In genomic region chr6:99219788-99220187, GRCh38 we compare ENCODE assay signal across 9 cellular contexts.
DNase-seq lines count a peak whose midpoint lies in the region; ATAC-seq, FAIRE-seq and TF ChIP-seq lines count a peak whose summit lies in the region.
"Had no signal": no experiment of that assay in that cellular context is flagged by ENCODE, and none has a peak within 500 bp of the region (broad histone marks: within the 10 kb centered on the region; RNA-seq: fewer than 3 reads in every experiment).

No MANE protein-coding gene starts in this region.

- no peak overlapping the region for H3K23ac ChIP-seq in mesenchymal stem cell (ENCODE audit: low read length in 2 of 2)

- no peak overlapping the region for H2BK15ac ChIP-seq in mesenchymal stem cell (ENCODE audit: low read depth, poor library complexity, severe bottlenecking)

- peaks cover 6 to 8% of the 10 kb centered on the region in 2 experiments for H3K27me3 ChIP-seq in mesenchymal stem cell (ENCODE audit: control insufficient read depth in 1 of 2, insufficient read depth in 1 of 2, low read length in 2 of 2)

- H2BK12ac ChIP-seq in mesenchymal stem cell (ENCODE audit: low read length in 2 of 2): no peak overlapping the region

- no peak overlapping the region for H4K8ac ChIP-seq in mesenchymal stem cell (ENCODE audit: low read length)

- peak; percentile 80 for ATAC-seq in GM21717 (IDR thresholded peaks at IDR 0.05; ENCODE audit: unreplicated experiment)

- WGBS in mesenchymal stem cell: 18% methylated on average over 4 of the region's 4 CpGs

- H3K4me2 ChIP-seq in mesenchymal stem cell (ENCODE audit: low read length, poor library complexity, severe bottlenecking): no peak overlapping the region

- H3K79me1 ChIP-seq in mesenchymal stem cell (replicated peaks; ENCODE audit: low read length, poor library complexity, severe bottlenecking): no peaks in the 10 kb centered on the region

- intact Hi-C loops in kidney (cut with DNase I): no loop called here

- H3K9me3 ChIP-seq in kidney (ENCODE audit: control insufficient read depth in 1 of 2, low read length in 2 of 2) (no peaks in the 10 kb centered on the region), mesenchymal stem cell (ENCODE audit: control insufficient read depth, low read length) (no peaks in the 10 kb centered on the region)

- H3K9ac ChIP-seq in kidney (ENCODE audit: low read length in 2 of 2) (no peak overlapping the region), mesenchymal stem cell (ENCODE audit: low read length) (no peak overlapping the region)

- H3K4ac ChIP-seq in mesenchymal stem cell (ENCODE audit: low read depth in 1 of 2, low read length in 2 of 2): no peak overlapping the region

- TF ChIP-seq POLR2A in GM12891 (IDR thresholded peaks at IDR 0.05; ENCODE audit: low read depth, low read length): no peak

- H3K4me1 ChIP-seq in kidney (ENCODE audit: control insufficient read depth in 1 of 2, insufficient read depth in 1 of 2, low read depth in 1 of 2, low read length in 2 of 2): no peaks in the 10 kb centered on the region
- H3K4me1 ChIP-seq in mesenchymal stem cell (ENCODE audit: control insufficient read depth, insufficient read depth, low read depth, low read length): no peaks in the 10 kb centered on the region

- no peak overlapping the region for H2BK120ac ChIP-seq in mesenchymal stem cell (ENCODE audit: low read depth, low read length)

- TF ChIP-seq CTCF in kidney (IDR thresholded peaks at IDR 0.05; ENCODE audit: borderline replicate concordance, extremely low read depth, insufficient read depth) (peak; percentile 18), foreskin fibroblast (IDR thresholded peaks at IDR 0.05; ENCODE audit: low read depth, low read length) (no peak)

- H3K14ac ChIP-seq in mesenchymal stem cell (ENCODE audit: low read length in 2 of 2): no peak overlapping the region

- H3K18ac ChIP-seq in mesenchymal stem cell (ENCODE audit: low read depth in 1 of 2, low read length in 2 of 2): no peak overlapping the region

- no peak overlapping the region for H3K4me3 ChIP-seq in kidney (ENCODE audit: low read length in 2 of 2)
- H3K4me3 ChIP-seq in foreskin fibroblast (ENCODE audit: low read depth in 1 of 2, low read length in 2 of 2): no peak overlapping the region
- no peak overlapping the region for H3K4me3 ChIP-seq in mesenchymal stem cell (ENCODE audit: insufficient read depth in 1 of 2, low read depth in 1 of 2, low read length in 2 of 2)

- H2AFZ ChIP-seq in mesenchymal stem cell (ENCODE audit: low read depth, low read length): no peak overlapping the region

- no peak overlapping the region for H3K27ac ChIP-seq in kidney (ENCODE audit: low read depth in 2 of 2, low read length in 2 of 2)
- no peak overlapping the region for H3K27ac ChIP-seq in mesenchymal stem cell (ENCODE audit: low read length, poor library complexity, severe bottlenecking)

- H2AK5ac ChIP-seq in mesenchymal stem cell (ENCODE audit: low read length, severe bottlenecking): no peak overlapping the region

- no peak overlapping the region for H2BK5ac ChIP-seq in mesenchymal stem cell (ENCODE audit: low read depth, low read length, poor library complexity, severe bottlenecking)

- no peak overlapping the region for H4K91ac ChIP-seq in mesenchymal stem cell (ENCODE audit: low read length)

- H3K36me3 ChIP-seq in kidney (ENCODE audit: control insufficient read depth in 1 of 2, insufficient read depth in 2 of 2, low read length in 2 of 2) (no peaks in the 10 kb centered on the region), mesenchymal stem cell (ENCODE audit: control insufficient read depth in 1 of 2, insufficient read depth in 2 of 2, low read depth in 1 of 2, low read length in 2 of 2) (no peaks in the 10 kb centered on the region)

- no peak for FAIRE-seq in GM12891 (lab: Jason Lieb, UNC)
- FAIRE-seq in kidney (lab: Jason Lieb, UNC): no peak

- DNase-seq in GM12891 (ENCODE audit: insufficient read length, low spot score): peak; percentile 14
- DNase-seq in HuH-7.5 (ENCODE audit: low spot score): peak; percentile 12
- DNase-seq in kidney: no peak
- no peak for DNase-seq in LoVo (ENCODE audit: low spot score)
- no peak for DNase-seq in foreskin fibroblast
- DNase-seq in NOMO-1 treated with dmso at 0.1 percent for 144 hours (lab: John Stamatoyannopoulos, UW; ENCODE audit: unreplicated experiment): no peak
- no peak for DNase-seq in mesenchymal stem cell
- DNase-seq: activated naive CD8-positive, alpha-beta T cell treated with anti-CD3 and anti-CD28 coated beads, Interleukin-2, amount 10 ng/mL, durations not matched to agents 7 days and 5 days had no signal

TF ChIP-seq in GM12891, 5 proteins besides CTCF, POLR2A, EP300 and RAD21:
- TF ChIP-seq SPI1 (IDR thresholded peaks at IDR 0.05; ENCODE audit: low read depth, low read length): no peak
- no peak for TF ChIP-seq POLR2AphosphoS5 (IDR thresholded peaks at IDR 0.05; ENCODE audit: low read depth, low read length)
- TF ChIP-seq TAF1 (IDR thresholded peaks at IDR 0.05; ENCODE audit: low read depth, low read length): no peak
- TF ChIP-seq POU2F2 (IDR thresholded peaks at IDR 0.05; ENCODE audit: low read depth, low read length): no peak
TF ChIP-seq in GM12891: peak in this region for 0.

Comparison
In these comparisons a context has a peak if more than half of its experiments do, and no peak if none do; other contexts are left out.
1. DNase-seq: peak in GM12891 (single experiment) and HuH-7.5 (single experiment); none in kidney (single experiment), LoVo (single experiment), foreskin fibroblast (0 of 2), NOMO-1 treated with dmso at 0.1 percent for 144 hours (single experiment) and mesenchymal stem cell (single experiment).